27 cellular contexts compared by ENCODE assay signal in the genomic region with DNA sequence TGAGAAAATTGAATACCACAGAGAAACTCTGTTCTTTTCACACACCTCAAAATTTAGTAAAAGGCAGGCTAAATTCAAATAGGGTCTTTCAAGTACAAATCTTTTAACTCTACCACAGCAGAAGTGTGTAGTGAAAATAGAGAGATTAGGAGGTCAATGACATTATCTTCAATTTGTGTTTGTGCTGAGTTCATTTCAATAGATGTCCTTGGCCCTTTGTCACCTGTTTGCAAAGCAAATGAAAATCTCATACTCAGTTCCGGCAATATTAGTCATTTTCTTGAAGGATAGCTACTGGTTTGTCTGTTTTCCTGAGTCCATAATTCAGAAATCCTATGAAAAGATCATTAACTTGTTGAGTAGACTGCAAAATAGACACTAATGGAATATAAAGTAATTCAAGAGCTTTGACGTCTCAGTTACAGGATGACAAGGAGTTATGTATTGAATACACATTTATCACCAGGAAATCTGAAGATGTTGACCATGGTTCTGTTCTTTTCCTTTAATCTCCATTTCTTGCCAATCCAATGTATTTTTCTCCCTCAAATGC.
"Had no signal": no experiment of that assay in that cellular context is flagged by ENCODE, and none has a peak within 500 bp of the region (broad histone marks: within the 10 kb centered on the region; RNA-seq: fewer than 3 reads in every experiment).

No MANE protein-coding gene starts in this region.

- H3K36me3 Mint-ChIP-seq: naive thymus-derived CD8-positive, alpha-beta T cell; stimulated activated effector memory CD8-positive, alpha-beta T cell treated with anti-CD3 and anti-CD28 coated beads, Interleukin-12 subunit alpha, Interleukin-12 subunit beta, amount 100 ng/mL, for 72 hours had no signal

- H3K4me3 Mint-ChIP-seq: naive thymus-derived CD8-positive, alpha-beta T cell; nephron; stimulated activated effector memory CD8-positive, alpha-beta T cell treated with anti-CD3 and anti-CD28 coated beads, Interleukin-12 subunit alpha, Interleukin-12 subunit beta, amount 100 ng/mL, for 72 hours; stimulated activated naive CD8-positive, alpha-beta T cell treated with anti-CD3 and anti-CD28 coated beads, Interleukin-15, Interleukin-2, amounts not matched to agents 100 ng/mL and 50 ng/mL, for 24 hours had no signal

- H3K27ac ChIP-seq: heart right ventricle, hepatocyte, lower lobe of right lung, pancreas, prostate gland, sigmoid colon, spleen, suprapubic skin, thoracic aorta, tibial artery, upper lobe of right lung had no signal

- H3K27ac Mint-ChIP-seq: naive thymus-derived CD8-positive, alpha-beta T cell; nephron; stimulated activated effector memory CD8-positive, alpha-beta T cell treated with anti-CD3 and anti-CD28 coated beads, Interleukin-12 subunit alpha, Interleukin-12 subunit beta, amount 100 ng/mL, for 72 hours; stimulated activated naive CD8-positive, alpha-beta T cell treated with anti-CD3 and anti-CD28 coated beads, Interleukin-15, Interleukin-2, amounts not matched to agents 100 ng/mL and 50 ng/mL, for 24 hours had no signal

- FAIRE-seq: pancreas, small intestine, urothelium cell line had no signal

- H2AFZ ChIP-seq: hepatocyte had no signal

- H3K4me3 ChIP-seq: heart right ventricle, hepatocyte, lower lobe of right lung, pancreas, prostate gland, sigmoid colon, spleen, suprapubic skin, thoracic aorta, tibial artery, upper lobe of right lung had no signal

- H3K9me3 Mint-ChIP-seq: nephron had no signal

- H3K27me3 Mint-ChIP-seq: naive thymus-derived CD8-positive, alpha-beta T cell; stimulated activated naive CD8-positive, alpha-beta T cell treated with anti-CD3 and anti-CD28 coated beads, Interleukin-15, Interleukin-2, amounts not matched to agents 100 ng/mL and 50 ng/mL, for 24 hours had no signal

- H3K36me3 ChIP-seq: heart right ventricle, lower lobe of right lung, pancreas, prostate gland, sigmoid colon, spleen, suprapubic skin, thoracic aorta, tibial artery, upper lobe of right lung had no signal

- ATAC-seq: heart right ventricle; left ventricle myocardium superior; lower lobe of right lung; naive thymus-derived CD8-positive, alpha-beta T cell; right cardiac atrium; stimulated activated effector memory CD8-positive, alpha-beta T cell treated with anti-CD3 and anti-CD28 coated beads, Interleukin-12 subunit alpha, Interleukin-12 subunit beta, amount 100 ng/mL, for 72 hours; upper lobe of right lung had no signal

- DNase-seq: heart right ventricle; islet precursor cell; left ventricle myocardium superior; lower lobe of right lung; mammary epithelial cell; mesenchymal stem cell; naive thymus-derived CD8-positive, alpha-beta T cell; pancreas; posterior cingulate gyrus; retina; right cardiac atrium; sigmoid colon; small intestine; spleen; stimulated activated CD4-positive, alpha-beta T cell treated with anti-CD3 and anti-CD28 coated beads, Interleukin-4, amount 100 ng/mL, for 24 hours; stimulated activated naive CD4-positive, alpha-beta T cell; tibial artery; trophoblast cell; upper lobe of right lung had no signal

- H3K4me1 ChIP-seq: heart right ventricle, lower lobe of right lung, prostate gland, sigmoid colon, suprapubic skin, tibial artery, upper lobe of right lung had no signal

- H3K27me3 ChIP-seq: heart right ventricle, hepatocyte, pancreas, sigmoid colon, spleen, suprapubic skin, tibial artery, upper lobe of right lung had no signal

- H3K4me2 ChIP-seq: hepatocyte had no signal

- H3K79me2 ChIP-seq: hepatocyte had no signal

- H3K4me1 Mint-ChIP-seq: nephron had no signal

- H3K9me3 ChIP-seq: lower lobe of right lung, pancreas, prostate gland, sigmoid colon, suprapubic skin, thoracic aorta, tibial artery, upper lobe of right lung had no signal
